ENCODE assay signal across 18 cellular contexts in the genomic region with DNA sequence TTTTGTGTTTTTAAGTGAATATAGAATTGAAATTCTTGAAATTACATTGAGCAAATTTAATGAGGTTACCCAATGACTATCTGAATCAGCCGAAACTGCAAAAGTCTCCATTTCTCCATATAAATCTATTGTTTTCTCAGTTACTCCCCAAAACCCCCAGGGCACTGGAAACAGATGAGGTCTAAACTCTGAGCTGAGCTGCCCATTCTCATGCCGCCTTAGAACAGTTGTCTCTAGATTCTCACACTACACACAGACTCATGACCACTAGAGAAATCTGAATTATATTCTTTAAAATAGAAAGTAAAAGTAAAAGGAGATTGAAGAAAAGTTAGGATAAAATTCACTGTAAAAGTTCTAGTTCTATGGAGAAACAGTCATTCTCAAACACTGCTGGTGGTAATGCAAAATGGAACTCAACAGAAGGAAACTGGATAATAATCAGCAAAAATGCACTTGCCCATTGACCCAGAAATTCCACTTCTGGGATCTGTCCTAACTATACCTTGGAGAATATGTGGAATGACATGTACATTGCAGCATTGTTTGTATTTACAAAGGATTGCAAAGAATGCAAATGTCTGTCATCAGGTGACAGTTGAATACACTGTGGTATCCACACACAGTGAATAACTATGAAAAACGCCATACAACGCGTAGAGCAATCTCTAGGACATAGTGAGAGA.
DNase-seq lines count a peak whose midpoint lies in the region; ATAC-seq and TF ChIP-seq lines count a peak whose summit lies in the region.
"Had no signal": no experiment of that assay in that cellular context is flagged by ENCODE, and none has a peak within 500 bp of the region (broad histone marks: within the 10 kb centered on the region; RNA-seq: fewer than 3 reads in every experiment).

No MANE protein-coding gene starts in this region.

- no peak for DNase-seq in CD4-positive, alpha-beta T cell
- no peak for DNase-seq in CD8-positive, alpha-beta T cell
- DNase-seq in activated CD8-positive, alpha-beta T cell treated with anti-CD3 and anti-CD28 coated beads for 36 hours = no peak
- DNase-seq in fibroblast of peridontal ligament (ENCODE audit: extremely low read depth) (peak; percentile 8), H9 (no peak), NCI-H748 treated with DMSO at 0.1 percent for 48 hours (lab: John Stamatoyannopoulos, UW) (no peak), dedifferentiated amniotic fluid mesenchymal stem cell (ENCODE audit: extremely low spot score) (no peak)
- DNase-seq: activated CD4-positive, alpha-beta T cell treated with anti-CD3 and anti-CD28 coated beads for 1 hour; GM23248; MV-4-11; NCI-H187; NCI-H226; sigmoid colon; SK-N-SH; upper lobe of right lung had no signal

- H3K79me1 ChIP-seq in H9 (ENCODE audit: insufficient read depth, low read depth, low read length, poor library complexity, severe bottlenecking) = no peaks in the 10 kb centered on the region

- intact Hi-C loops in CD4-positive, alpha-beta T cell (cut with DNase I, micrococcal nuclease) = loop anchor here in 1 of 2 experiments (2.0 kb wide), 1 partner anchor 14 kb away; no protein-coding TSS in a partner anchor
- intact Hi-C loops in CD8-positive, alpha-beta T cell (cut with DNase I, micrococcal nuclease) = loop anchor here in 1 of 2 experiments (1.0 to 2.0 kb wide), 2 partner anchors 8 to 36 kb away; no protein-coding TSS in a partner anchor
- intact Hi-C loops in activated CD8-positive, alpha-beta T cell treated with anti-CD3 and anti-CD28 coated beads for 36 hours (cut with micrococcal nuclease) = no loop called here

- peaks cover 72% of the 10 kb centered on the region for H3K4me1 ChIP-seq in CD8-positive, alpha-beta T cell (ENCODE audit: insufficient read depth, low read length)
- no peaks in the 10 kb centered on the region for H3K4me1 ChIP-seq in H9 (ENCODE audit: insufficient read depth, low read length)
- H3K4me1 ChIP-seq: sigmoid colon, upper lobe of right lung had no signal

- no peak overlapping the region for H4K91ac ChIP-seq in H9 (ENCODE audit: insufficient read length, low read depth, low read length)

- no peak overlapping the region for H3K27ac ChIP-seq in CD4-positive, alpha-beta T cell (ENCODE audit: low read depth, low read length)
- peak overlapping the region; percentile 15 for H3K27ac ChIP-seq in CD8-positive, alpha-beta T cell (ENCODE audit: low read depth, low read length)
- no peak overlapping the region for H3K27ac ChIP-seq in H9 (ENCODE audit: insufficient read length, low read depth, low read length)
- H3K27ac ChIP-seq: GM23248, parathyroid adenoma, sigmoid colon, upper lobe of right lung had no signal

- no peak overlapping the region for H4K5ac ChIP-seq in H9 (ENCODE audit: insufficient read length, low read depth, low read length)

- H3K4me3 Mint-ChIP-seq in CD4-positive, alpha-beta T cell = peak overlapping the region; percentile 70
- H3K4me3 Mint-ChIP-seq in CD8-positive, alpha-beta T cell = peak overlapping the region; percentile 69
- peak overlapping the region; percentile 64 for H3K4me3 Mint-ChIP-seq in activated CD8-positive, alpha-beta T cell treated with anti-CD3 and anti-CD28 coated beads for 36 hours
- H3K4me3 Mint-ChIP-seq in H9 = no peak overlapping the region

- no peak overlapping the region for H2BK15ac ChIP-seq in H9 (ENCODE audit: low read depth, low read length)

- H2AFZ ChIP-seq in H9 (ENCODE audit: low read length) = no peak overlapping the region
- H2AFZ ChIP-seq: GM23248 had no signal

- no peak for ATAC-seq in CD4-positive, alpha-beta T cell (ENCODE audit: poor library complexity)
- ATAC-seq in CD8-positive, alpha-beta T cell = no peak
- ATAC-seq in activated CD8-positive, alpha-beta T cell treated with anti-CD3 and anti-CD28 coated beads for 36 hours = no peak
- ATAC-seq: K562 had no signal

- no peaks in the 10 kb centered on the region for H3K27me3 ChIP-seq in CD4-positive, alpha-beta T cell (ENCODE audit: control insufficient read depth, insufficient read depth, low read length)
- H3K27me3 ChIP-seq in CD8-positive, alpha-beta T cell (ENCODE audit: insufficient read depth, low read length) = no peaks in the 10 kb centered on the region
- H3K27me3 ChIP-seq in H9 (ENCODE audit: insufficient read depth, low read length) = no peaks in the 10 kb centered on the region
- H3K27me3 ChIP-seq: sigmoid colon, upper lobe of right lung had no signal

- H3K14ac ChIP-seq in H9 (ENCODE audit: insufficient read depth, low read length) = no peak overlapping the region

- H2BK20ac ChIP-seq in H9 (ENCODE audit: low read depth, low read length, poor library complexity, severe bottlenecking) = no peak overlapping the region

- H3K27ac Mint-ChIP-seq in CD4-positive, alpha-beta T cell = peak overlapping the region; percentile 83
- peak overlapping the region; percentile 91 for H3K27ac Mint-ChIP-seq in CD8-positive, alpha-beta T cell
- peak overlapping the region; percentile 85 for H3K27ac Mint-ChIP-seq in activated CD8-positive, alpha-beta T cell treated with anti-CD3 and anti-CD28 coated beads for 36 hours
- H3K27ac Mint-ChIP-seq in H9 = no peak overlapping the region

- H3K4me2 ChIP-seq in H9 (ENCODE audit: insufficient read depth, insufficient read length, low read length) = no peak overlapping the region
- H3K4me2 ChIP-seq: SK-N-SH had no signal

- H3K4me1 Mint-ChIP-seq in CD4-positive, alpha-beta T cell (ENCODE audit: low read depth) = peaks cover 80% of the 10 kb centered on the region
- H3K4me1 Mint-ChIP-seq in CD8-positive, alpha-beta T cell (ENCODE audit: low read depth) = peaks cover 80% of the 10 kb centered on the region
- H3K4me1 Mint-ChIP-seq in activated CD8-positive, alpha-beta T cell treated with anti-CD3 and anti-CD28 coated beads for 36 hours (ENCODE audit: low read depth) = peaks cover 79% of the 10 kb centered on the region
- peaks cover 0 to 7% of the 10 kb centered on the region in 2 experiments; a peak in 2 of 4 replicates for H3K4me1 Mint-ChIP-seq in H9

- H2BK120ac ChIP-seq in H9 (ENCODE audit: low read depth, low read length, poor library complexity, severe bottlenecking) = no peak overlapping the region

- CTCF ChIA-PET in CD4-positive, alpha-beta T cell (lab: Charles Lee) = no interaction called here
- CTCF ChIA-PET in CD8-positive, alpha-beta T cell (lab: Charles Lee) = interaction anchor here (0.7 to 2.2 kb wide), 4 partner anchors 10 to 46 kb away, joined by 3 to 11 read pairs (median 6); no protein-coding TSS in a partner anchor
- CTCF ChIA-PET in activated CD8-positive, alpha-beta T cell treated with anti-CD3 and anti-CD28 coated beads for 36 hours (lab: Charles Lee) = interaction anchor here (0.8 to 1.4 kb wide), 6 partner anchors 9 to 140 kb away, joined by 3 to 4 read pairs (median 4); no protein-coding TSS in a partner anchor

- H3K23me2 ChIP-seq in H9 (ENCODE audit: insufficient read length, low read depth, low read length, poor library complexity, severe bottlenecking) = no peaks in the 10 kb centered on the region

- POLR2A ChIA-PET in CD4-positive, alpha-beta T cell (lab: Charles Lee) = interaction anchor here (0.7 to 3.6 kb wide), 4 partner anchors 10 to 17 kb away, joined by 3 to 43 read pairs (median 4); no protein-coding TSS in a partner anchor
- POLR2A ChIA-PET in CD8-positive, alpha-beta T cell (lab: Charles Lee) = interaction anchor here (1.4 to 1.5 kb wide), 2 partner anchors 7 to 9 kb away, joined by 5 to 6 read pairs; no protein-coding TSS in a partner anchor
- POLR2A ChIA-PET in activated CD8-positive, alpha-beta T cell treated with anti-CD3 and anti-CD28 coated beads for 36 hours (lab: Charles Lee) = interaction anchor here (1.0 to 6.8 kb wide), 4 partner anchors 12 to 66 kb away, joined by 3 to 60 read pairs (median 19); no protein-coding TSS in a partner anchor

- H3K18ac ChIP-seq in H9 (ENCODE audit: insufficient read length, low read depth, low read length) = no peak overlapping the region

- no peak overlapping the region for H2BK12ac ChIP-seq in H9 (ENCODE audit: insufficient read length, low read depth, low read length)

- no peak overlapping the region for H3K23ac ChIP-seq in H9 (ENCODE audit: insufficient read length, low read depth, low read length)

- H2AK5ac ChIP-seq in H9 (ENCODE audit: insufficient read length, low read length) = no peak overlapping the region

- H3K4me3 ChIP-seq in CD8-positive, alpha-beta T cell (ENCODE audit: low read depth, low read length) = peak overlapping the region; percentile 13
- H3K4me3 ChIP-seq: GM23248, K562, lung, sigmoid colon, upper lobe of right lung had no signal

- H3K56ac ChIP-seq in H9 (ENCODE audit: insufficient read length, low read depth, low read length) = no peak overlapping the region

- H3K9me3 ChIP-seq in CD4-positive, alpha-beta T cell (ENCODE audit: control insufficient read depth, low read length) = no peaks in the 10 kb centered on the region
- H3K9me3 ChIP-seq in CD8-positive, alpha-beta T cell (ENCODE audit: low read length) = no peaks in the 10 kb centered on the region
- no peaks in the 10 kb centered on the region for H3K9me3 ChIP-seq in H9 (ENCODE audit: control insufficient read depth, low read depth, low read length)
- H3K9me3 ChIP-seq: sigmoid colon, SK-N-SH, upper lobe of right lung had no signal

- H4K20me1 ChIP-seq in H9 (ENCODE audit: control insufficient read depth, insufficient read depth, insufficient read length) = no peaks in the 10 kb centered on the region

- H3K4ac ChIP-seq in H9 (ENCODE audit: low read depth, low read length) = no peak overlapping the region

- peaks cover 60% of the 10 kb centered on the region for H3K36me3 Mint-ChIP-seq in CD4-positive, alpha-beta T cell (ENCODE audit: low read depth)
- H3K36me3 Mint-ChIP-seq in CD8-positive, alpha-beta T cell = peaks cover 51% of the 10 kb centered on the region
- H3K36me3 Mint-ChIP-seq in activated CD8-positive, alpha-beta T cell treated with anti-CD3 and anti-CD28 coated beads for 36 hours (ENCODE audit: low read depth) = peaks cover 28% of the 10 kb centered on the region
- no peaks in the 10 kb centered on the region; a peak in 1 of 7 replicates for H3K36me3 Mint-ChIP-seq in H9 (ENCODE audit: insufficient read depth in 1 of 3, low read depth in 3 of 3)

- no CpG with 5 or more reads among the region's 5 CpGs for WGBS in H9 (ENCODE audit: extremely low coverage, insufficient read length, low lambda C conversion rate)

- H3K79me2 ChIP-seq in H9 (ENCODE audit: insufficient read depth, low read length) = no peaks in the 10 kb centered on the region
- H3K79me2 ChIP-seq: parathyroid adenoma had no signal

- no peak overlapping the region for H4K8ac ChIP-seq in H9 (replicated peaks; ENCODE audit: insufficient read length, low read depth, low read length)

- no peaks in the 10 kb centered on the region for H3K27me3 Mint-ChIP-seq in CD4-positive, alpha-beta T cell
- no peaks in the 10 kb centered on the region for H3K27me3 Mint-ChIP-seq in CD8-positive, alpha-beta T cell (ENCODE audit: low read depth)
- H3K27me3 Mint-ChIP-seq in activated CD8-positive, alpha-beta T cell treated with anti-CD3 and anti-CD28 coated beads for 36 hours = no peaks in the 10 kb centered on the region
- H3K27me3 Mint-ChIP-seq in H9 (ENCODE audit: low read depth) = no peaks in the 10 kb centered on the region

- H3K9ac ChIP-seq in H9 (ENCODE audit: extremely low read depth, insufficient read length, low read length) = no peak overlapping the region
- H3K9ac ChIP-seq: GM23248, parathyroid adenoma, SK-N-SH had no signal

- H3K36me3 ChIP-seq in CD8-positive, alpha-beta T cell (ENCODE audit: insufficient read depth, low read length) = peaks cover 6% of the 10 kb centered on the region
- H3K36me3 ChIP-seq: sigmoid colon, upper lobe of right lung had no signal

- H2BK5ac ChIP-seq in H9 (ENCODE audit: insufficient read length, low read length) = no peak overlapping the region

- no peak overlapping the region for H3T11ph ChIP-seq in H9 (ENCODE audit: low read length)

- H3K9me3 Mint-ChIP-seq in CD4-positive, alpha-beta T cell = no peaks in the 10 kb centered on the region
- H3K9me3 Mint-ChIP-seq in CD8-positive, alpha-beta T cell = no peaks in the 10 kb centered on the region
- peaks cover 4% of the 10 kb centered on the region for H3K9me3 Mint-ChIP-seq in activated CD8-positive, alpha-beta T cell treated with anti-CD3 and anti-CD28 coated beads for 36 hours
- no peaks in the 10 kb centered on the region for H3K9me3 Mint-ChIP-seq in H9

- no peak for TF ChIP-seq CTCF in CD4-positive, alpha-beta T cell (IDR thresholded peaks at IDR 0.05)
- TF ChIP-seq CTCF in CD8-positive, alpha-beta T cell (IDR thresholded peaks at IDR 0.05) = no peak
- no peak for TF ChIP-seq CTCF in activated CD8-positive, alpha-beta T cell treated with anti-CD3 and anti-CD28 coated beads for 36 hours (IDR thresholded peaks at IDR 0.05)
- no peak for TF ChIP-seq CTCF in H9 (conservative IDR thresholded peaks at IDR 0.05)

Comparison
In these comparisons a context has a peak if more than half of its experiments do, and no peak if none do; other contexts are left out.
1. H3K27ac Mint-ChIP-seq: peak in CD4-positive, alpha-beta T cell (single experiment), CD8-positive, alpha-beta T cell (single experiment) and activated CD8-positive, alpha-beta T cell treated with anti-CD3 and anti-CD28 coated beads for 36 hours (single experiment); none in H9 (0 of 3).
2. H3K4me3 Mint-ChIP-seq: peak in CD4-positive, alpha-beta T cell (single experiment), CD8-positive, alpha-beta T cell (single experiment) and activated CD8-positive, alpha-beta T cell treated with anti-CD3 and anti-CD28 coated beads for 36 hours (single experiment); none in H9 (0 of 2).